Comparison of ENCODE assay signal across 1 cellular context in the genomic region with DNA sequence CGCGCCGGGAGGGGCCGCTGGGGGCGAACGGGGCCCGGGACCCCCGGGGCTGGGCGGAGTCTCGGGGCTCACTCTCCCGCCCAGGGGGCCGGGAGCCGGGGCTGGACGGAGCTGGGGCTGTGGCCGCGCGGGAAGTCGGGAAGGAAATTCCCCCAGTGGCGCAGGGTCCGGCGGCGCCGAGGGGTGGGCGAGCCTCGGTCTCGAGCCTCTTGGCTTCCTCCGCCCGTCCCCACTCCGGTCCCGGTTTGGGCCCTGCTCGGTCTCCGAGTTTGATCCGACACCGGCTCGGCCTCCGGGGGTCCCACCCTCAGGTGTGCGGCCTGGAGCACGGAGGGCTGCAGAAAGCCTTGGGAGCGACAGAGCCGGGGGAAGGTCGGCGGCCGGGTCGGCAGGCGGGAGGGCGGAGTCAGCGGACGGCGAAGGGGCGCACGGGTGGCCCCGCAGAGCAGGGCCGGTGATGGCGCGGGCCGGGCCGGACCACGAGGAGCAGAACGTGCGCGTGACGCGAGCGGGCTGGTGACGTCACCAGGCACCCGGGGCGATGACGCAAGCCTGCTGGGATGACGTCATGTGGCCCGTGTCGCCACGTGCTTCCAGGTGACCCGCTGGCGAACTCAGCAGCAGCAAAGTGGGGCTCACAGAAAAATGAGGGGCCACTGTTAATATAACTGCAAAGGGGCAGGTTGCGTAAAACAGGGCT.
A peak's percentile ranks its signal among the peaks of the same experiment; 100 is the strongest.
TF ChIP-seq lines count a peak whose summit lies in the region.

No MANE protein-coding gene starts in this region.

TF ChIP-seq in K562, 482 proteins besides CTCF, POLR2A, EP300 and RAD21 (continued from another document):
- TF ChIP-seq ARID3B (CRISPR knock-in tag; IDR thresholded peaks at IDR 0.05; ENCODE audit: borderline replicate concordance), result peak; percentile 89; the same call in 1 of the 2 replicates
- no peak for TF ChIP-seq POLR3G (IDR thresholded peaks at IDR 0.05; ENCODE audit: extremely low read depth, insufficient read length, insufficient replicate concordance)
- peak; percentile 100 for TF ChIP-seq NBN (IDR thresholded peaks at IDR 0.05; ENCODE audit: low read depth)
- TF ChIP-seq SIX5 (IDR thresholded peaks at IDR 0.05; ENCODE audit: borderline replicate concordance in 1 of 2, insufficient read depth in 1 of 2, low read depth in 1 of 2, low read length in 2 of 2), result no peak
- no peak for TF ChIP-seq SETDB1 (IDR thresholded peaks at IDR 0.05; ENCODE audit: low read length)
- peak; percentile 79 for TF ChIP-seq PRPF4 (IDR thresholded peaks at IDR 0.05; ENCODE audit: insufficient read depth, low read depth, low read length, poor library complexity, severe bottlenecking)
- TF ChIP-seq ZNF41 (CRISPR knock-in tag; conservative IDR thresholded peaks at IDR 0.05), result peak; percentile 21; the same call in 1 of the 2 replicates
- peak in 1 of 2 experiments; percentile 92; a peak in 2 of 4 replicates for TF ChIP-seq FOXA3 (CRISPR knock-in tag; conservative IDR thresholded peaks at IDR 0.05 in 1 of 2, IDR thresholded peaks at IDR 0.05 in 1 of 2)
- TF ChIP-seq, protein P1, sequence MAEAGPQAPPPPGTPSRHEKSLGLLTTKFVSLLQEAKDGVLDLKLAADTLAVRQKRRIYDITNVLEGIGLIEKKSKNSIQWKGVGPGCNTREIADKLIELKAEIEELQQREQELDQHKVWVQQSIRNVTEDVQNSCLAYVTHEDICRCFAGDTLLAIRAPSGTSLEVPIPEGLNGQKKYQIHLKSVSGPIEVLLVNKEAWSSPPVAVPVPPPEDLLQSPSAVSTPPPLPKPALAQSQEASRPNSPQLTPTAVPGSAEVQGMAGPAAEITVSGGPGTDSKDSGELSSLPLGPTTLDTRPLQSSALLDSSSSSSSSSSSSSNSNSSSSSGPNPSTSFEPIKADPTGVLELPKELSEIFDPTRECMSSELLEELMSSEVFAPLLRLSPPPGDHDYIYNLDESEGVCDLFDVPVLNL (CRISPR knock-in tag; IDR thresholded peaks at IDR 0.05; ENCODE audit: low read depth), result peak; percentile 66; the same call in 1 of the 2 replicates
- no peak for TF ChIP-seq ZNF717 (CRISPR knock-in tag; IDR thresholded peaks at IDR 0.05)
- no peak for TF ChIP-seq ZNF75A (CRISPR knock-in tag; IDR thresholded peaks at IDR 0.05)
- peak; percentile 48 for TF ChIP-seq TEAD4 (IDR thresholded peaks at IDR 0.05; ENCODE audit: low read length)
- TF ChIP-seq TEAD4 (CRISPR knock-in tag; IDR thresholded peaks at IDR 0.05; ENCODE audit: borderline replicate concordance), result peak; percentile 96; the same call in 1 of the 2 replicates
- TF ChIP-seq JUND (IDR thresholded peaks at IDR 0.05; ENCODE audit: borderline replicate concordance, low read depth, low read length), result peak; percentile 100
- TF ChIP-seq JUND (tag; IDR thresholded peaks at IDR 0.05; ENCODE audit: borderline replicate concordance, low read depth, low read length), result peak; percentile 100
- no peak for TF ChIP-seq NELFE (IDR thresholded peaks at IDR 0.05; ENCODE audit: insufficient read depth, insufficient read length)
- TF ChIP-seq ZNF766 (CRISPR knock-in tag; conservative IDR thresholded peaks at IDR 0.05), result no peak
- TF ChIP-seq TAF9B (IDR thresholded peaks at IDR 0.05; ENCODE audit: partially characterized antibody), result no peak
- 0 out of 2 replicates have a peak, but pooled peaks have one; percentile 47 for TF ChIP-seq ZNF253 (CRISPR knock-in tag; conservative IDR thresholded peaks at IDR 0.05)
- TF ChIP-seq TAF7 (tag; IDR thresholded peaks at IDR 0.05), result no peak
- TF ChIP-seq ZNF785 (CRISPR knock-in tag; IDR thresholded peaks at IDR 0.05), result no peak
- TF ChIP-seq BDP1 (IDR thresholded peaks at IDR 0.05; ENCODE audit: insufficient read depth, insufficient read length), result no peak
- no peak for TF ChIP-seq HINFP (tag; conservative IDR thresholded peaks at IDR 0.05; ENCODE audit: low read depth)
- peak; percentile 91; the same call in 1 of the 2 replicates for TF ChIP-seq HOXB6 (CRISPR knock-in tag; IDR thresholded peaks at IDR 0.05; ENCODE audit: borderline replicate concordance)
- TF ChIP-seq, protein P2, sequence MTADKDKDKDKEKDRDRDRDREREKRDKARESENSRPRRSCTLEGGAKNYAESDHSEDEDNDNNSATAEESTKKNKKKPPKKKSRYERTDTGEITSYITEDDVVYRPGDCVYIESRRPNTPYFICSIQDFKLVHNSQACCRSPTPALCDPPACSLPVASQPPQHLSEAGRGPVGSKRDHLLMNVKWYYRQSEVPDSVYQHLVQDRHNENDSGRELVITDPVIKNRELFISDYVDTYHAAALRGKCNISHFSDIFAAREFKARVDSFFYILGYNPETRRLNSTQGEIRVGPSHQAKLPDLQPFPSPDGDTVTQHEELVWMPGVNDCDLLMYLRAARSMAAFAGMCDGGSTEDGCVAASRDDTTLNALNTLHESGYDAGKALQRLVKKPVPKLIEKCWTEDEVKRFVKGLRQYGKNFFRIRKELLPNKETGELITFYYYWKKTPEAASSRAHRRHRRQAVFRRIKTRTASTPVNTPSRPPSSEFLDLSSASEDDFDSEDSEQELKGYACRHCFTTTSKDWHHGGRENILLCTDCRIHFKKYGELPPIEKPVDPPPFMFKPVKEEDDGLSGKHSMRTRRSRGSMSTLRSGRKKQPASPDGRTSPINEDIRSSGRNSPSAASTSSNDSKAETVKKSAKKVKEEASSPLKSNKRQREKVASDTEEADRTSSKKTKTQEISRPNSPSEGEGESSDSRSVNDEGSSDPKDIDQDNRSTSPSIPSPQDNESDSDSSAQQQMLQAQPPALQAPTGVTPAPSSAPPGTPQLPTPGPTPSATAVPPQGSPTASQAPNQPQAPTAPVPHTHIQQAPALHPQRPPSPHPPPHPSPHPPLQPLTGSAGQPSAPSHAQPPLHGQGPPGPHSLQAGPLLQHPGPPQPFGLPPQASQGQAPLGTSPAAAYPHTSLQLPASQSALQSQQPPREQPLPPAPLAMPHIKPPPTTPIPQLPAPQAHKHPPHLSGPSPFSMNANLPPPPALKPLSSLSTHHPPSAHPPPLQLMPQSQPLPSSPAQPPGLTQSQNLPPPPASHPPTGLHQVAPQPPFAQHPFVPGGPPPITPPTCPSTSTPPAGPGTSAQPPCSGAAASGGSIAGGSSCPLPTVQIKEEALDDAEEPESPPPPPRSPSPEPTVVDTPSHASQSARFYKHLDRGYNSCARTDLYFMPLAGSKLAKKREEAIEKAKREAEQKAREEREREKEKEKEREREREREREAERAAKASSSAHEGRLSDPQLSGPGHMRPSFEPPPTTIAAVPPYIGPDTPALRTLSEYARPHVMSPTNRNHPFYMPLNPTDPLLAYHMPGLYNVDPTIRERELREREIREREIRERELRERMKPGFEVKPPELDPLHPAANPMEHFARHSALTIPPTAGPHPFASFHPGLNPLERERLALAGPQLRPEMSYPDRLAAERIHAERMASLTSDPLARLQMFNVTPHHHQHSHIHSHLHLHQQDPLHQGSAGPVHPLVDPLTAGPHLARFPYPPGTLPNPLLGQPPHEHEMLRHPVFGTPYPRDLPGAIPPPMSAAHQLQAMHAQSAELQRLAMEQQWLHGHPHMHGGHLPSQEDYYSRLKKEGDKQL (CRISPR knock-in tag; IDR thresholded peaks at IDR 0.05; ENCODE audit: borderline replicate concordance), result peak; percentile 93; the same call in 1 of the 2 replicates
- no peak for TF ChIP-seq MIER1 (IDR thresholded peaks at IDR 0.05; ENCODE audit: low read depth)
- TF ChIP-seq, protein P3, sequence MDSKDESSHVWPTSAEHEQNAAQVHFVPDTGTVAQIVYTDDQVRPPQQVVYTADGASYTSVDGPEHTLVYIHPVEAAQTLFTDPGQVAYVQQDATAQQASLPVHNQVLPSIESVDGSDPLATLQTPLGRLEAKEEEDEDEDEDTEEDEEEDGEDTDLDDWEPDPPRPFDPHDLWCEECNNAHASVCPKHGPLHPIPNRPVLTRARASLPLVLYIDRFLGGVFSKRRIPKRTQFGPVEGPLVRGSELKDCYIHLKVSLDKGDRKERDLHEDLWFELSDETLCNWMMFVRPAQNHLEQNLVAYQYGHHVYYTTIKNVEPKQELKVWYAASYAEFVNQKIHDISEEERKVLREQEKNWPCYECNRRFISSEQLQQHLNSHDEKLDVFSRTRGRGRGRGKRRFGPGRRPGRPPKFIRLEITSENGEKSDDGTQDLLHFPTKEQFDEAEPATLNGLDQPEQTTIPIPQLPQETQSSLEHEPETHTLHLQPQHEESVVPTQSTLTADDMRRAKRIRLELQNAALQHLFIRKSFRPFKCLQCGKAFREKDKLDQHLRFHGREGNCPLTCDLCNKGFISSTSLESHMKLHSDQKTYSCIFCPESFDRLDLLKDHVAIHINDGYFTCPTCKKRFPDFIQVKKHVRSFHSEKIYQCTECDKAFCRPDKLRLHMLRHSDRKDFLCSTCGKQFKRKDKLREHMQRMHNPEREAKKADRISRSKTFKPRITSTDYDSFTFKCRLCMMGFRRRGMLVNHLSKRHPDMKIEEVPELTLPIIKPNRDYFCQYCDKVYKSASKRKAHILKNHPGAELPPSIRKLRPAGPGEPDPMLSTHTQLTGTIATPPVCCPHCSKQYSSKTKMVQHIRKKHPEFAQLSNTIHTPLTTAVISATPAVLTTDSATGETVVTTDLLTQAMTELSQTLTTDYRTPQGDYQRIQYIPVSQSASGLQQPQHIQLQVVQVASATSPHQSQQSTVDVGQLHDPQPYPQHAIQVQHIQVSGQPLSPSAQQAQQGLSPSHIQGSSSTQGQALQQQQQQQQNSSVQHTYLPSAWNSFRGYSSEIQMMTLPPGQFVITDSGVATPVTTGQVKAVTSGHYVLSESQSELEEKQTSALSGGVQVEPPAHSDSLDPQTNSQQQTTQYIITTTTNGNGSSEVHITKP (IDR thresholded peaks at IDR 0.05; ENCODE audit: partially characterized antibody), result peak; percentile 48
- TF ChIP-seq KAT8 (IDR thresholded peaks at IDR 0.05; ENCODE audit: low read depth), result no peak
- peak; percentile 64; the same call in 1 of the 2 replicates for TF ChIP-seq ZNF143 (CRISPR knock-in tag; IDR thresholded peaks at IDR 0.05)
- TF ChIP-seq ZNF282 (CRISPR knock-in tag; IDR thresholded peaks at IDR 0.05), result peak; percentile 100
- TF ChIP-seq PHF21A (IDR thresholded peaks at IDR 0.05; ENCODE audit: borderline replicate concordance, low read depth), result 0 out of 2 replicates have a peak, but pooled peaks have one; percentile 15
- TF ChIP-seq, protein P4, sequence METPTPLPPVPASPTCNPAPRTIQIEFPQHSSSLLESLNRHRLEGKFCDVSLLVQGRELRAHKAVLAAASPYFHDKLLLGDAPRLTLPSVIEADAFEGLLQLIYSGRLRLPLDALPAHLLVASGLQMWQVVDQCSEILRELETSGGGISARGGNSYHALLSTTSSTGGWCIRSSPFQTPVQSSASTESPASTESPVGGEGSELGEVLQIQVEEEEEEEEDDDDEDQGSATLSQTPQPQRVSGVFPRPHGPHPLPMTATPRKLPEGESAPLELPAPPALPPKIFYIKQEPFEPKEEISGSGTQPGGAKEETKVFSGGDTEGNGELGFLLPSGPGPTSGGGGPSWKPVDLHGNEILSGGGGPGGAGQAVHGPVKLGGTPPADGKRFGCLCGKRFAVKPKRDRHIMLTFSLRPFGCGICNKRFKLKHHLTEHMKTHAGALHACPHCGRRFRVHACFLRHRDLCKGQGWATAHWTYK (CRISPR knock-in tag; IDR thresholded peaks at IDR 0.05), result peak; percentile 92
- TF ChIP-seq OTX1 (CRISPR knock-in tag; IDR thresholded peaks at IDR 0.05), result peak; percentile 64; the same call in 1 of the 2 replicates
- no peak for TF ChIP-seq RBM17 (IDR thresholded peaks at IDR 0.05; ENCODE audit: borderline replicate concordance, low read depth, low read length)
- no peak for TF ChIP-seq SMARCA5 (IDR thresholded peaks at IDR 0.05)
- TF ChIP-seq LCOR (CRISPR knock-in tag; IDR thresholded peaks at IDR 0.05), result peak; percentile 95
- TF ChIP-seq DMBX1 (CRISPR knock-in tag; IDR thresholded peaks at IDR 0.05; ENCODE audit: borderline replicate concordance), result peak; percentile 81
TF ChIP-seq in K562: peak in this region for 229.
